20 cellular contexts compared by ENCODE assay signal in the genomic region with DNA sequence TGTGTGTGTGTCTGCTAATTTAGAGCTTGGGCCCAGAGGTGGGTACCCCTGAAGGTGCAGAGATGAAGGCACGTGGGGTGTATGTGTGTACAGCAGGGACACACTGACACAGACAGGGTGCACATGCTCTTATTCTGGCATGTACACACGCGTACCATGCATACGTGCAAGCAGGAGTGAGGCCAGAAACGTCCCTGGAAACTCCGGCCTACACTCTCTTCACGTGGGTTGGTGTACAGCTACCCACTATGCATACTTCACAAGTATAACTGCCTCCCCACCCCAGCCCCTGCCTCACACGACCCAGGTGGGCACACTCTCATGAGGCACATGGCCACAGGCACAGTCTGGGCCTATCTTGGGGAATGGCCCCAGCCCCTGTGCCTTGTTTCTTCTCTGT. TPM values are rescaled to one million over a fixed set of nuclear protein-coding genes. Genes with fewer than 3 reads are reported as not detected.
DNase-seq lines count a peak whose midpoint lies in the region; TF ChIP-seq lines count a peak whose summit lies in the region.
"Had no signal": no experiment of that assay in that cellular context is flagged by ENCODE, and none has a peak within 500 bp of the region (broad histone marks: within the 10 kb centered on the region; RNA-seq: fewer than 3 reads in every experiment).

No MANE protein-coding gene starts in this region.

- CTCF ChIA-PET in RWPE1 (lab: Yijun Ruan, JAX): interaction anchor here (1.2 kb wide), 1 partner anchor 129 kb away, joined by 3 read pairs; no protein-coding TSS in a partner anchor

- no peak overlapping the region for H3K9ac ChIP-seq in MM.1S (ENCODE audit: low read length)

- H3K4me1 ChIP-seq in tibial nerve: peaks cover 0 to 30% (median 4%) of the 10 kb centered on the region in 4 donors
- H3K4me1 ChIP-seq in MM.1S (ENCODE audit: low read length): no peaks in the 10 kb centered on the region
- H3K4me1 ChIP-seq: breast epithelium had no signal

- TF ChIP-seq POLR2A in tibial nerve (IDR thresholded peaks at IDR 0.05): no peak

- no peaks in the 10 kb centered on the region for H3K9me3 Mint-ChIP-seq in mesothelial cell of epicardium
- H3K9me3 Mint-ChIP-seq: activated naive CD8-positive, alpha-beta T cell treated with anti-CD3 and anti-CD28 coated beads, Interleukin-2, amount 10 ng/mL, durations not matched to agents 7 days and 5 days; T-cell had no signal

- TF ChIP-seq CTCF in RWPE1 (conservative IDR thresholded peaks at IDR 0.05; ENCODE audit: low read depth): no peak
- TF ChIP-seq CTCF in coronary artery (IDR thresholded peaks at IDR 0.05): no peak
- TF ChIP-seq CTCF in mesothelial cell of epicardium (IDR thresholded peaks at IDR 0.05; ENCODE audit: unreplicated experiment): no peak
- no peak for TF ChIP-seq CTCF in tibial nerve (IDR thresholded peaks at IDR 0.05)
- no peak for TF ChIP-seq CTCF in MM.1S (IDR thresholded peaks at IDR 0.05; ENCODE audit: low read length)

- H3K79me2 ChIP-seq in MM.1S (ENCODE audit: low read length): no peaks in the 10 kb centered on the region

- H3K4me1 Mint-ChIP-seq in mesothelial cell of epicardium: peaks cover 44% of the 10 kb centered on the region

- H3K27ac ChIP-seq in RWPE1: peak overlapping the region; percentile 20; the same call in 1 of the 2 replicates
- H3K27ac ChIP-seq in coronary artery: peak overlapping the region; percentile 48 to 79
- H3K27ac ChIP-seq in skin epidermis: peak overlapping the region in 12 of 21 experiments; percentile 10 to 83 (median 58)
- no peak overlapping the region for H3K27ac ChIP-seq in tibial nerve
- H3K27ac ChIP-seq in MM.1S (ENCODE audit: low read length): no peak overlapping the region
- H3K27ac ChIP-seq: breast epithelium had no signal

- no peak overlapping the region for H3K4me3 Mint-ChIP-seq in mesothelial cell of epicardium
- H3K4me3 Mint-ChIP-seq: activated CD8-positive, alpha-beta T cell treated with anti-CD3 and anti-CD28 coated beads, Interleukin-2, amount 10 ng/mL, durations not matched to agents 7 days and 5 days; activated naive CD8-positive, alpha-beta T cell treated with anti-CD3 and anti-CD28 coated beads, Interleukin-2, amount 10 ng/mL, durations not matched to agents 7 days and 5 days; T-cell had no signal

- H3K27me3 Mint-ChIP-seq in mesothelial cell of epicardium (ENCODE audit: low read depth): peaks cover 6% of the 10 kb centered on the region
- H3K27me3 Mint-ChIP-seq: activated naive CD8-positive, alpha-beta T cell treated with anti-CD3 and anti-CD28 coated beads, Interleukin-2, amount 10 ng/mL, durations not matched to agents 7 days and 5 days; T-cell had no signal

- H3K27ac Mint-ChIP-seq in mesothelial cell of epicardium: peak overlapping the region; percentile 87
- H3K27ac Mint-ChIP-seq: activated CD8-positive, alpha-beta T cell treated with anti-CD3 and anti-CD28 coated beads, Interleukin-2, amount 10 ng/mL, durations not matched to agents 7 days and 5 days; activated naive CD8-positive, alpha-beta T cell treated with anti-CD3 and anti-CD28 coated beads, Interleukin-2, amount 10 ng/mL, durations not matched to agents 7 days and 5 days had no signal

- DNase-seq in RWPE1 (ENCODE audit: low spot score) (no peak), coronary artery (ENCODE audit: low spot score) (no peak), mesothelial cell of epicardium (ENCODE audit: low spot score in 2 of 2, unreplicated experiment in 2 of 2) (no peak), tibial nerve (ENCODE audit: low spot score in 2 of 2) (no peak), GF-D8 (lab: John Stamatoyannopoulos, UW) (no peak), NCI-H774 (lab: John Stamatoyannopoulos, UW) (no peak), MM.1S (no peak)
- DNase-seq: activated CD8-positive, alpha-beta T cell treated with anti-CD3 and anti-CD28 coated beads, Interleukin-2, amount 10 ng/mL, durations not matched to agents 7 days and 5 days; activated naive CD8-positive, alpha-beta T cell treated with anti-CD3 and anti-CD28 coated beads, Interleukin-2, amount 10 ng/mL, durations not matched to agents 7 days and 5 days; AML-193; effector CD4-positive, alpha-beta T cell; KBM-7; NCI-H1048; NCI-H2107; NCI-H524 treated with DMSO at 0.1 percent for 48 hours; occipital lobe; stimulated activated CD4-positive, alpha-beta T cell treated with anti-CD3 and anti-CD28 coated beads, Interleukin-4, amount 100 ng/mL, for 1 hour; T-cell had no signal

- POLR2A ChIA-PET in RWPE1 (lab: Yijun Ruan, JAX; ENCODE audit: low non-redundant PET): no interaction called here

- no peaks in the 10 kb centered on the region for H3K27me3 ChIP-seq in tibial nerve
- no peaks in the 10 kb centered on the region for H3K27me3 ChIP-seq in MM.1S (replicated peaks; ENCODE audit: insufficient read depth, low read length)
- H3K27me3 ChIP-seq: breast epithelium had no signal

- no peaks in the 10 kb centered on the region for H3K36me3 ChIP-seq in tibial nerve
- no peaks in the 10 kb centered on the region for H3K36me3 ChIP-seq in MM.1S (replicated peaks; ENCODE audit: insufficient read depth, low read length)
- H3K36me3 ChIP-seq: breast epithelium had no signal

- no peaks in the 10 kb centered on the region for H3K36me3 Mint-ChIP-seq in mesothelial cell of epicardium
- H3K36me3 Mint-ChIP-seq: T-cell had no signal

- H3K9me3 ChIP-seq in tibial nerve (no peaks in the 10 kb centered on the region), MM.1S (replicated peaks; ENCODE audit: insufficient read depth, low read length) (no peaks in the 10 kb centered on the region)
- H3K9me3 ChIP-seq: breast epithelium had no signal

- H3F3A ChIP-seq in MM.1S (ENCODE audit: insufficient read depth, low read length): no peaks in the 10 kb centered on the region

- TF ChIP-seq EP300 in tibial nerve (IDR thresholded peaks at IDR 0.05): no peak

- no peak overlapping the region for H3K4me2 ChIP-seq in MM.1S (ENCODE audit: low read depth, low read length)

- H4K20me1 ChIP-seq in MM.1S (ENCODE audit: insufficient read depth, low read length): no peaks in the 10 kb centered on the region

- H3K9me2 ChIP-seq in MM.1S (replicated peaks; ENCODE audit: insufficient read depth, low read length): no peaks in the 10 kb centered on the region

- H3K4me3 ChIP-seq in coronary artery (no peak overlapping the region), skin epidermis (no peak overlapping the region), tibial nerve (no peak overlapping the region), MM.1S (ENCODE audit: low read length) (no peak overlapping the region)
- H3K4me3 ChIP-seq: breast epithelium had no signal

- no peak overlapping the region for H2AFZ ChIP-seq in MM.1S (ENCODE audit: low read length)

- 66 to 79% methylated on average over 8 of the region's 8 CpGs for WGBS in tibial nerve, 2 donors

RNA-seq across cellular contexts. Expression of a gene that starts 27.5 kb away (rescaled TPM):
- total RNA-seq in mesothelial cell of epicardium (36.2 to 39.3 TPM (median 37.6 TPM) in 3 replicates), tibial nerve (100 to 1,000 TPM in 2 of 4 donors, 10 to 100 TPM in 2; 60.9 to 124 (median 96.5) TPM)

Comparison
In these comparisons a context has a peak if more than half of its experiments do, and no peak if none do; other contexts are left out.
1. H3K27ac ChIP-seq: peak in RWPE1 (single experiment), coronary artery (2 of 2) and skin epidermis (12 of 21); none in tibial nerve (0 of 4) and MM.1S (single experiment).